In genomic region chrX:130083107-130083490, GRCh38 we compare ENCODE assay signal across 12 cellular contexts. TPM values are rescaled to one million over a fixed set of nuclear protein-coding genes. Genes with fewer than 3 reads are reported as not detected.
DNase-seq lines count a peak whose midpoint lies in the region; ATAC-seq and TF ChIP-seq lines count a peak whose summit lies in the region.
"Had no signal": no experiment of that assay in that cellular context is flagged by ENCODE, and none has a peak within 500 bp of the region (broad histone marks: within the 10 kb centered on the region; RNA-seq: fewer than 3 reads in every experiment).

No MANE protein-coding gene starts in this region.

- DNase-seq in activated T-cell treated with anti-CD3 and anti-CD28 coated beads, Interleukin-2, amount 50 U/mL, for 72 hours = no peak
- no peak for DNase-seq in activated T-cell treated with anti-CD3 and anti-CD28 coated beads, Interleukin-2, amount 50 U/mL, for 48 hours
- DNase-seq in iPS-NIHi7 (ENCODE audit: extremely low spot score) (peak; percentile 68), suprapubic skin (ENCODE audit: low spot score in 2 of 2) (no peak), DMS79 (lab: John Stamatoyannopoulos, UW) (no peak), GF-D8 (lab: John Stamatoyannopoulos, UW) (no peak)
- DNase-seq: HCEC 1CT, NCI-H69, SW 1271 had no signal

- peaks cover 51% of the 10 kb centered on the region for H3K4me1 ChIP-seq in suprapubic skin
- H3K4me1 ChIP-seq: gastrocnemius medialis had no signal

- no peaks in the 10 kb centered on the region for H4K20me1 ChIP-seq in SU-DHL-6 (ENCODE audit: low read depth, low read length)

- peaks cover 15% of the 10 kb centered on the region; the same call in 1 of the 2 replicates for H3K79me2 ChIP-seq in SU-DHL-6 (ENCODE audit: insufficient read depth, low read length)

- TF ChIP-seq EP300 in suprapubic skin (IDR thresholded peaks at IDR 0.05) = no peak

- peaks cover 75% of the 10 kb centered on the region for H3K4me1 Mint-ChIP-seq in activated T-cell treated with anti-CD3 and anti-CD28 coated beads, Interleukin-2, amount 50 U/mL, for 72 hours (ENCODE audit: low read depth)

- H3K4me3 ChIP-seq in SU-DHL-6 (ENCODE audit: insufficient read depth, low read length, poor library complexity, severe bottlenecking) = no peak overlapping the region
- no peak overlapping the region for H3K4me3 ChIP-seq in suprapubic skin
- H3K4me3 ChIP-seq: gastrocnemius medialis had no signal

- H2AFZ ChIP-seq in SU-DHL-6 (ENCODE audit: low read depth, low read length, severe bottlenecking) = no peak overlapping the region

- 28% methylated on average over 4 of the region's 7 CpGs for WGBS in suprapubic skin

- H3F3A ChIP-seq in SU-DHL-6 (ENCODE audit: insufficient read depth) = peaks cover 43% of the 10 kb centered on the region

- H3K9me3 ChIP-seq in SU-DHL-6 (ENCODE audit: insufficient read depth, low read length) (no peaks in the 10 kb centered on the region), suprapubic skin (no peaks in the 10 kb centered on the region)
- H3K9me3 ChIP-seq: gastrocnemius medialis had no signal

- H3K27me3 Mint-ChIP-seq in activated T-cell treated with anti-CD3 and anti-CD28 coated beads, Interleukin-2, amount 50 U/mL, for 72 hours (ENCODE audit: low read depth) = peaks cover 13% of the 10 kb centered on the region

- H3K36me3 ChIP-seq in SU-DHL-6 (ENCODE audit: low read length) (no peaks in the 10 kb centered on the region), suprapubic skin (no peaks in the 10 kb centered on the region)
- H3K36me3 ChIP-seq: gastrocnemius medialis had no signal

- TF ChIP-seq CTCF in SU-DHL-6 (IDR thresholded peaks at IDR 0.05; ENCODE audit: insufficient read depth, low read length, poor library complexity, severe bottlenecking) (no peak), suprapubic skin (IDR thresholded peaks at IDR 0.05) (no peak)

- peak overlapping the region; percentile 70 for H3K27ac Mint-ChIP-seq in activated T-cell treated with anti-CD3 and anti-CD28 coated beads, Interleukin-2, amount 50 U/mL, for 72 hours

- H3K4me2 ChIP-seq in SU-DHL-6 (ENCODE audit: low read depth, low read length, poor library complexity, severe bottlenecking) = peak overlapping the region; percentile 58

- peaks cover 0 to 3% of the 10 kb centered on the region in 2 donors for H3K36me3 Mint-ChIP-seq in activated T-cell treated with anti-CD3 and anti-CD28 coated beads, Interleukin-2, amount 50 U/mL, for 72 hours (ENCODE audit: insufficient read depth in 2 of 2)

- peak overlapping the region; percentile 37; the same call in 1 of the 2 replicates for H3K9ac ChIP-seq in SU-DHL-6 (ENCODE audit: low read length)

- peak overlapping the region; percentile 97 for H3K27ac ChIP-seq in SU-DHL-6 (ENCODE audit: low read depth, low read length)
- H3K27ac ChIP-seq in suprapubic skin = peak overlapping the region; percentile 68

- no peaks in the 10 kb centered on the region for H3K9me2 ChIP-seq in SU-DHL-6 (replicated peaks; ENCODE audit: insufficient read depth, low read length)

- no peak for TF ChIP-seq POLR2A in suprapubic skin (IDR thresholded peaks at IDR 0.05)

- no peaks in the 10 kb centered on the region for H3K27me3 ChIP-seq in SU-DHL-6 (ENCODE audit: low read length)
- no peaks in the 10 kb centered on the region for H3K27me3 ChIP-seq in suprapubic skin
- H3K27me3 ChIP-seq: gastrocnemius medialis had no signal

- ATAC-seq in activated T-cell treated with anti-CD3 and anti-CD28 coated beads, Interleukin-2, amount 50 U/mL, for 72 hours (replicated peaks in 1 of 2) = no peak
- ATAC-seq in HG02678 (IDR thresholded peaks at IDR 0.05; ENCODE audit: unreplicated experiment) = no peak

- H3K9me3 Mint-ChIP-seq in activated T-cell treated with anti-CD3 and anti-CD28 coated beads, Interleukin-2, amount 50 U/mL, for 72 hours = no peaks in the 10 kb centered on the region

- H3K4me3 Mint-ChIP-seq in activated T-cell treated with anti-CD3 and anti-CD28 coated beads, Interleukin-2, amount 50 U/mL, for 72 hours = peak overlapping the region; percentile 83 to 87

RNA-seq across cellular contexts. Expression of gene ELF4, which starts 27.2 kb away (rescaled TPM):
- total RNA-seq in activated T-cell treated with anti-CD3 and anti-CD28 coated beads, Interleukin-2, amount 50 U/mL, for 72 hours = 10 to 100 TPM; 37.9 to 41.0 TPM
- 10 to 100 TPM; 17.3 to 26.3 (median 21.6) TPM for total RNA-seq in suprapubic skin
